In genomic region chr13:79468819-79469218, GRCh38 we compare ENCODE assay signal across 26 cellular contexts. TPM values are rescaled to one million over a fixed set of nuclear protein-coding genes. Genes with fewer than 3 reads are reported as not detected.
A peak's percentile ranks its signal among the peaks of the same experiment; 100 is the strongest.
DNase-seq lines count a peak whose midpoint lies in the region; ATAC-seq and TF ChIP-seq lines count a peak whose summit lies in the region.
"Had no signal": no experiment of that assay in that cellular context is flagged by ENCODE, and none has a peak within 500 bp of the region (broad histone marks: within the 10 kb centered on the region; RNA-seq: fewer than 3 reads in every experiment).

No MANE protein-coding gene starts in this region.

- peaks cover 9% of the 10 kb centered on the region for H3K4me1 Mint-ChIP-seq in stimulated activated memory B cell treated with anti-CD40 and anti-IgM and Interleukin-4, amounts not matched to agents 10 μg/mL and 1 μg/mL and 100 μg/mL, for 72 hours
- no peaks in the 10 kb centered on the region for H3K4me1 Mint-ChIP-seq in CD14-positive monocyte
- H3K4me1 Mint-ChIP-seq: activated CD4-positive, alpha-beta T cell treated with anti-CD3 and anti-CD28 coated beads, Interleukin-2, amount 10 ng/mL, durations not matched to agents 7 days and 5 days; activated naive CD4-positive, alpha-beta T cell treated with anti-CD3 and anti-CD28 coated beads, Interleukin-2, amount 10 ng/mL, durations not matched to agents 7 days and 5 days had no signal

- H3K36me3 Mint-ChIP-seq in stimulated activated memory B cell treated with anti-CD40 and anti-IgM and Interleukin-4, amounts not matched to agents 10 μg/mL and 1 μg/mL and 100 μg/mL, for 72 hours: no peaks in the 10 kb centered on the region
- no peaks in the 10 kb centered on the region for H3K36me3 Mint-ChIP-seq in CD14-positive monocyte
- H3K36me3 Mint-ChIP-seq: natural killer cell had no signal

- intact Hi-C loops in CD14-positive monocyte (cut with micrococcal nuclease): no loop called here

- ATAC-seq in GM21390 (IDR thresholded peaks at IDR 0.05; ENCODE audit: unreplicated experiment) (peak; percentile 67), HG03342 (IDR thresholded peaks at IDR 0.05; ENCODE audit: unreplicated experiment) (peak; percentile 74)
- peak; percentile 79 for ATAC-seq in stimulated activated memory B cell treated with anti-CD40 and anti-IgM and Interleukin-4, amounts not matched to agents 10 μg/mL and 1 μg/mL and 100 μg/mL, for 72 hours
- ATAC-seq: gastroesophageal sphincter, left cardiac atrium, natural killer cell, PC-3 had no signal

- H3K27me3 Mint-ChIP-seq in stimulated activated memory B cell treated with anti-CD40 and anti-IgM and Interleukin-4, amounts not matched to agents 10 μg/mL and 1 μg/mL and 100 μg/mL, for 72 hours: peaks cover 10% of the 10 kb centered on the region
- peaks cover 6 to 17% (median 11%) of the 10 kb centered on the region in 3 donors for H3K27me3 Mint-ChIP-seq in CD14-positive monocyte (ENCODE audit: low read depth in 3 of 3)
- H3K27me3 Mint-ChIP-seq: activated CD4-positive, alpha-beta T cell treated with anti-CD3 and anti-CD28 coated beads, Interleukin-2, amount 10 ng/mL, durations not matched to agents 7 days and 5 days had no signal

- no peaks in the 10 kb centered on the region for H3K9me3 Mint-ChIP-seq in stimulated activated memory B cell treated with anti-CD40 and anti-IgM and Interleukin-4, amounts not matched to agents 10 μg/mL and 1 μg/mL and 100 μg/mL, for 72 hours
- peaks cover 0 to 2% (median 0%) of the 10 kb centered on the region in 7 donors for H3K9me3 Mint-ChIP-seq in CD14-positive monocyte
- H3K9me3 Mint-ChIP-seq: activated CD4-positive, alpha-beta T cell treated with anti-CD3 and anti-CD28 coated beads, Interleukin-2, amount 10 ng/mL, durations not matched to agents 7 days and 5 days; activated naive CD4-positive, alpha-beta T cell treated with anti-CD3 and anti-CD28 coated beads, Interleukin-2, amount 10 ng/mL, durations not matched to agents 7 days and 5 days; natural killer cell had no signal

- DNase-seq in NOMO-1 treated with DMSO at 0.1 percent for 48 hours (lab: John Stamatoyannopoulos, UW; ENCODE audit: unreplicated experiment): peak; percentile 5
- DNase-seq in NOMO-1 treated with dmso at 0.1 percent for 144 hours (lab: John Stamatoyannopoulos, UW; ENCODE audit: unreplicated experiment): no peak
- no peak for DNase-seq in AG08396 (ENCODE audit: low spot score)
- DNase-seq in NCI-H748 (lab: John Stamatoyannopoulos, UW; ENCODE audit: unreplicated experiment): no peak
- no peak for DNase-seq in CD14-positive monocyte (ENCODE audit: low spot score)
- DNase-seq: 8988T; activated CD4-positive, alpha-beta T cell treated with anti-CD3 and anti-CD28 coated beads, Interleukin-2, amount 10 ng/mL, durations not matched to agents 7 days and 5 days; activated naive CD4-positive, alpha-beta T cell treated with anti-CD3 and anti-CD28 coated beads, Interleukin-2, amount 10 ng/mL, durations not matched to agents 7 days and 5 days; activated T-cell treated with anti-CD3 and anti-CD28 coated beads for 4 hours; BE2C; effector CD4-positive, alpha-beta T cell; GOT3; Kasumi-1; left cardiac atrium; natural killer cell; NCI-H1417; NCI-H526; PC-3; posterior cingulate gyrus; SIG-M5; stimulated activated naive CD4-positive, alpha-beta T cell treated with Interleukin-2 at 50 U/mL for 16 hours; transverse colon had no signal

- TF ChIP-seq CTCF in CD14-positive monocyte (IDR thresholded peaks at IDR 0.05): no peak

- no peak overlapping the region for H3K4me3 Mint-ChIP-seq in stimulated activated memory B cell treated with anti-CD40 and anti-IgM and Interleukin-4, amounts not matched to agents 10 μg/mL and 1 μg/mL and 100 μg/mL, for 72 hours
- no peak overlapping the region for H3K4me3 Mint-ChIP-seq in CD14-positive monocyte
- H3K4me3 Mint-ChIP-seq: activated CD4-positive, alpha-beta T cell treated with anti-CD3 and anti-CD28 coated beads, Interleukin-2, amount 10 ng/mL, durations not matched to agents 7 days and 5 days; activated naive CD4-positive, alpha-beta T cell treated with anti-CD3 and anti-CD28 coated beads, Interleukin-2, amount 10 ng/mL, durations not matched to agents 7 days and 5 days; natural killer cell had no signal

- no peak overlapping the region for H3K27ac Mint-ChIP-seq in stimulated activated memory B cell treated with anti-CD40 and anti-IgM and Interleukin-4, amounts not matched to agents 10 μg/mL and 1 μg/mL and 100 μg/mL, for 72 hours
- H3K27ac Mint-ChIP-seq in CD14-positive monocyte: no peak overlapping the region
- H3K27ac Mint-ChIP-seq: activated CD4-positive, alpha-beta T cell treated with anti-CD3 and anti-CD28 coated beads, Interleukin-2, amount 10 ng/mL, durations not matched to agents 7 days and 5 days; activated naive CD4-positive, alpha-beta T cell treated with anti-CD3 and anti-CD28 coated beads, Interleukin-2, amount 10 ng/mL, durations not matched to agents 7 days and 5 days; natural killer cell had no signal

RNA-seq across cellular contexts. Expression of gene NDFIP2, which starts 12.1 kb away (rescaled TPM):
- polyA plus RNA-seq in CD14-positive monocyte: not detected
